19 cellular contexts compared by ENCODE assay signal in genomic region chr6:111569951-111570350, GRCh38.
"Had no signal": no experiment of that assay in that cellular context is flagged by ENCODE, and none has a peak within 500 bp of the region (broad histone marks: within the 10 kb centered on the region; RNA-seq: fewer than 3 reads in every experiment).

No MANE protein-coding gene starts in this region.

- H3K9me3 Mint-ChIP-seq: type B pancreatic cell had no signal

- ATAC-seq: left colon had no signal

- H3K4me3 ChIP-seq: lung had no signal

- H3K27ac ChIP-seq: WERI-Rb-1 had no signal

- DNase-seq: activated CD4-positive, alpha-beta T cell treated with anti-CD3 and anti-CD28 coated beads, Interleukin-2, amount 50 U/mL, for 4 hours; activated gamma-delta T cell treated with Interleukin-2 at 50 U/mL for 16 hours; cerebellar nuclear complex; cortex of kidney; effector CD4-positive, alpha-beta T cell; foreskin fibroblast; hippocampal formation; islet precursor cell; left colon; midbrain; retina; stimulated activated CD4-positive, alpha-beta T cell treated with anti-CD3 and anti-CD28 coated beads, Interleukin-1b, Interleukin-23, amount 100 ng/mL, for 48 hours; stimulated activated CD8-positive, alpha-beta memory T cell treated with anti-CD3 and anti-CD28 coated beads, Interleukin-4, amount 100 ng/mL, for 48 hours; stimulated activated naive CD4-positive, alpha-beta T cell; substantia nigra; SW 1271; WERI-Rb-1 had no signal

- H3K27ac Mint-ChIP-seq: type B pancreatic cell had no signal

- H3K36me3 ChIP-seq: WERI-Rb-1 had no signal

- H3K27me3 Mint-ChIP-seq: type B pancreatic cell had no signal

- H3K4me3 Mint-ChIP-seq: type B pancreatic cell had no signal
